Comparison of ENCODE assay signal across 2 cellular contexts in genomic region chr15:65552851-65553250, GRCh38. TPM values are rescaled to one million over a fixed set of nuclear protein-coding genes. Genes with fewer than 3 reads are reported as not detected.
DNase-seq lines count a peak whose midpoint lies in the region; TF ChIP-seq lines count a peak whose summit lies in the region.
"Not testable (repeated sequence)": the region's sequence is repeated elsewhere in the genome, so short reads cannot be mapped to it uniquely, and the experiment has no call there.

No MANE protein-coding gene starts in this region.

- not testable (repeated sequence) for H3K4me3 ChIP-seq in HEK293 (ENCODE audit: low read depth, low read length)

- H3K4me3 Mint-ChIP-seq in MCF 10A (ENCODE audit: unreplicated experiment) = not testable (repeated sequence)

- not testable (repeated sequence) for TF ChIP-seq CTCF in HEK293 (tag by site-specific recombination; IDR thresholded peaks at IDR 0.05); MCF 10A (IDR thresholded peaks at IDR 0.05; ENCODE audit: unreplicated experiment)

- not testable (repeated sequence) for H3K4me1 ChIP-seq in HEK293 (ENCODE audit: control insufficient read depth, insufficient read depth, low read length)

- H3K27ac Mint-ChIP-seq in MCF 10A (ENCODE audit: low read depth, unreplicated experiment) = peak overlapping the region; percentile 23

- H3K36me3 Mint-ChIP-seq in MCF 10A (ENCODE audit: insufficient read depth, unreplicated experiment) = peaks cover 28% of the 10 kb centered on the region

- peaks cover 28 to 58% of the 10 kb centered on the region in 2 experiments for H3K36me3 ChIP-seq in HEK293 (ENCODE audit: control insufficient read depth in 2 of 2, insufficient read depth in 1 of 2, low read length in 2 of 2)

- not testable (repeated sequence) for H3K9me3 Mint-ChIP-seq in MCF 10A (ENCODE audit: unreplicated experiment)

- not testable (repeated sequence) for H3K9me3 ChIP-seq in HEK293 (ENCODE audit: control insufficient read depth, insufficient read depth, low read depth, low read length)

- POLR2A ChIA-PET in HEK293 (lab: Yijun Ruan, JAX) = not testable (repeated sequence)
- POLR2A ChIA-PET in MCF 10A (lab: Yijun Ruan, JAX) = interaction anchor here (0.9 kb wide), 1 partner anchor 58 kb away, joined by 3 read pairs; the partner anchor contains the start of gene INTS14

- DNase-seq in MCF 10A (ENCODE audit: unreplicated experiment) = not testable (repeated sequence)

- H3K27ac ChIP-seq in HEK293 (ENCODE audit: extremely low read depth, low read depth, low read length) = not testable (repeated sequence)

- CTCF ChIA-PET in HEK293 (lab: Yijun Ruan, JAX) = interaction anchor here (0.6 to 1.2 kb wide), 2 partner anchors 8 to 168 kb away, joined by 4 read pairs; no protein-coding TSS in a partner anchor
- CTCF ChIA-PET in MCF 10A (lab: Yijun Ruan, JAX) = not testable (repeated sequence)

- H3K27me3 Mint-ChIP-seq in MCF 10A (ENCODE audit: insufficient read depth, unreplicated experiment) = not testable (repeated sequence)

- BruUV-seq in MCF 10A (replicated peaks; lab: Mats Ljungman, UMichigan) = not testable (repeated sequence)

- intact Hi-C loops in MCF 10A (cut with micrococcal nuclease) = not testable (repeated sequence)

- not testable (repeated sequence) for H3K4me1 Mint-ChIP-seq in MCF 10A (ENCODE audit: insufficient read depth, unreplicated experiment)

TF ChIP-seq in HEK293, 187 proteins besides CTCF, POLR2A, EP300 and RAD21:
- TF ChIP-seq ZNF146 (tag by site-specific recombination; IDR thresholded peaks at IDR 0.05) = peak; percentile 96

RNA-seq across cellular contexts. Expression of gene HACD3, which starts 22.6 kb away (rescaled TPM):
- 26.8 and 31.4 TPM in 2 replicates for total RNA-seq in MCF 10A (2022)

RNA-seq across cellular contexts. Expression of gene DPP8, which starts 35.4 kb away (rescaled TPM):
- 24.5 and 27.5 TPM in 2 replicates for total RNA-seq in MCF 10A (2022)

RNA-seq across cellular contexts. Expression of gene INTS14, which starts 58.1 kb away (rescaled TPM):
- total RNA-seq in MCF 10A (2022) = 43.9 and 47.0 TPM in 2 replicates
